Comparison of ENCODE assay signal across 15 cellular contexts in genomic region chr6:135531954-135532490, GRCh38. TPM values are rescaled to one million over a fixed set of nuclear protein-coding genes. Genes with fewer than 3 reads are reported as not detected.
DNase-seq lines count a peak whose midpoint lies in the region; ATAC-seq and TF ChIP-seq lines count a peak whose summit lies in the region.
"Had no signal": no experiment of that assay in that cellular context is flagged by ENCODE, and none has a peak within 500 bp of the region (broad histone marks: within the 10 kb centered on the region; RNA-seq: fewer than 3 reads in every experiment).

No MANE protein-coding gene starts in this region.

- peak overlapping the region; percentile 56; the same call in 1 of the 2 replicates for H3K14ac ChIP-seq in IMR-90 (replicated peaks; ENCODE audit: low read depth, low read length)

- no peak overlapping the region for H3K56ac ChIP-seq in IMR-90 (ENCODE audit: extremely low read depth, insufficient read depth, low read length)

- DNase-seq in IMR-90 (no peak), HFFc6 (no peak), SKM-1 (lab: John Stamatoyannopoulos, UW; ENCODE audit: unreplicated experiment) (no peak)
- no peak for DNase-seq in central memory CD8-positive, alpha-beta T cell (ENCODE audit: low spot score in 2 of 2)
- DNase-seq: 8988T; AML-193; Caco-2; CD8-positive, alpha-beta memory T cell; DND-41; HCEC 1CT had no signal

- 100% methylated on average over 1 of the region's 2 CpGs; no CpG with 5 or more reads in 1 of the 2 experiments for WGBS in IMR-90 (ENCODE audit: extremely low coverage in 2 of 2, insufficient read length in 1 of 2), 2 experiments

- no peak overlapping the region for H3K4me3 Mint-ChIP-seq in central memory CD8-positive, alpha-beta T cell
- no peak overlapping the region for H3K4me3 Mint-ChIP-seq in HFFc6
- H3K4me3 Mint-ChIP-seq: CD8-positive, alpha-beta memory T cell; IgD-negative memory B cell had no signal

- no peak overlapping the region for H2BK5ac ChIP-seq in IMR-90 (ENCODE audit: low read depth, low read length, poor library complexity, severe bottlenecking)

- in situ Hi-C loops in IMR-90 (cut with MboI; ENCODE audit: low sequenced_read_pairs) = no loop called here

- H3K27me3 ChIP-seq in DOHH2 (ENCODE audit: control insufficient read depth, low read length) (no peaks in the 10 kb centered on the region), IMR-90 (ENCODE audit: control insufficient read depth, insufficient read depth, low read length) (no peaks in the 10 kb centered on the region), neutrophil (no peaks in the 10 kb centered on the region)
- H3K27me3 ChIP-seq: BLaER1 had no signal

- 0 out of 2 replicates have a peak, but pooled peaks cover 2% of the 10 kb centered on the region for H3K9me1 ChIP-seq in IMR-90 (ENCODE audit: insufficient read depth, low read length)

- H2AK5ac ChIP-seq in IMR-90 (ENCODE audit: low read depth, low read length) = peak overlapping the region; percentile 72; the same call in 1 of the 2 replicates

- POLR2A ChIA-PET in IMR-90 (lab: Charles Lee; ENCODE audit: unreplicated experiment) = no interaction called here

- peak overlapping the region; percentile 43 for H2AFZ ChIP-seq in IMR-90 (replicated peaks; ENCODE audit: low read length, poor library complexity)

- H3K79me2 ChIP-seq in DOHH2 (ENCODE audit: control insufficient read depth, low read length) = no peaks in the 10 kb centered on the region

- H3K27ac ChIP-seq in DOHH2 (ENCODE audit: low read depth, low read length) (no peak overlapping the region), IMR-90 (ENCODE audit: insufficient read depth, low read length) (no peak overlapping the region), neutrophil (peak overlapping the region; percentile 61)
- H3K27ac ChIP-seq: BLaER1 had no signal

- no peak overlapping the region for H4K8ac ChIP-seq in IMR-90 (ENCODE audit: low read depth in 2 of 2, low read length in 2 of 2)

- H3K23ac ChIP-seq in IMR-90 (ENCODE audit: low read depth, low read length) = no peak overlapping the region; the same call in 1 of the 2 replicates

- no peaks in the 10 kb centered on the region for H3K9me2 ChIP-seq in DOHH2 (replicated peaks; ENCODE audit: control insufficient read depth, low read length)

- peak overlapping the region; percentile 22; the same call in 1 of the 2 replicates for H3K4me3 ChIP-seq in DOHH2 (ENCODE audit: low read length)
- H3K4me3 ChIP-seq in IMR-90 (ENCODE audit: insufficient read depth, low read depth, low read length) = no peak overlapping the region
- H3K4me3 ChIP-seq in neutrophil (ENCODE audit: low read depth in 1 of 2, low read length in 1 of 2) = no peak overlapping the region
- H3K4me3 ChIP-seq: BLaER1 had no signal

- H3K4me1 ChIP-seq in DOHH2 (ENCODE audit: control insufficient read depth, low read length) (peaks cover 10% of the 10 kb centered on the region), IMR-90 (ENCODE audit: control insufficient read depth, insufficient read depth, low read length) (peaks cover 5% of the 10 kb centered on the region), neutrophil (ENCODE audit: control insufficient read depth in 1 of 2, insufficient read depth in 1 of 2, low read depth in 1 of 2, low read length in 1 of 2) (no peaks in the 10 kb centered on the region)
- H3K4me1 ChIP-seq: Caco-2 had no signal

- BruUV-seq in IMR-90 (replicated peaks; lab: Mats Ljungman, UMichigan) = no TSS peak

- H4K5ac ChIP-seq in IMR-90 (ENCODE audit: low read depth, low read length) = no peak overlapping the region

- H3K9me3 ChIP-seq in DOHH2 (ENCODE audit: control insufficient read depth, insufficient read depth, low read length) = peaks cover 12% of the 10 kb centered on the region; the same call in 1 of the 2 replicates
- H3K9me3 ChIP-seq in IMR-90 (ENCODE audit: control insufficient read depth, insufficient read depth, low read length) = no peaks in the 10 kb centered on the region
- H3K9me3 ChIP-seq in neutrophil = no peaks in the 10 kb centered on the region
- H3K9me3 ChIP-seq: BLaER1, Caco-2 had no signal

- intact Hi-C loops in IMR-90 (cut with micrococcal nuclease) = no loop called here

- TF ChIP-seq CTCF in DOHH2 (IDR thresholded peaks at IDR 0.05; ENCODE audit: low read depth, low read length, poor library complexity, severe bottlenecking) (no peak), IMR-90 (conservative IDR thresholded peaks at IDR 0.05; ENCODE audit: low read depth, low read length) (no peak), neutrophil (IDR thresholded peaks at IDR 0.05) (no peak), HFFc6 (IDR thresholded peaks at IDR 0.05) (no peak)

- no peak for TF ChIP-seq RAD21 in IMR-90 (IDR thresholded peaks at IDR 0.05; ENCODE audit: low read length)

- H3K9me3 Mint-ChIP-seq in central memory CD8-positive, alpha-beta T cell = no peaks in the 10 kb centered on the region
- H3K9me3 Mint-ChIP-seq in HFFc6 = no peaks in the 10 kb centered on the region
- H3K9me3 Mint-ChIP-seq: CD8-positive, alpha-beta memory T cell had no signal

- H2BK120ac ChIP-seq in IMR-90 (ENCODE audit: low read depth, low read length) = peak overlapping the region; percentile 70

- ATAC-seq in IMR-90 (ENCODE audit: low read depth) (no peak), GM18502 (IDR thresholded peaks at IDR 0.05; ENCODE audit: poor library complexity, unreplicated experiment) (no peak)
- peak; percentile 75 for ATAC-seq in central memory CD8-positive, alpha-beta T cell (replicated peaks; ENCODE audit: extremely low read depth, poor library complexity, severe bottlenecking)

- H2BK15ac ChIP-seq in IMR-90 (ENCODE audit: low read depth, low read length) = peak overlapping the region; percentile 77

- H3K4me1 Mint-ChIP-seq in central memory CD8-positive, alpha-beta T cell = no peaks in the 10 kb centered on the region
- H3K4me1 Mint-ChIP-seq in HFFc6 (ENCODE audit: low read depth) = peaks cover 25% of the 10 kb centered on the region

- H4K91ac ChIP-seq in IMR-90 (ENCODE audit: insufficient read depth, low read depth, low read length) = no peak overlapping the region; the same call in 1 of the 2 replicates

- no peaks in the 10 kb centered on the region for H3F3A ChIP-seq in DOHH2 (ENCODE audit: control insufficient read depth, insufficient read depth)

- no peaks in the 10 kb centered on the region for H3K27me3 Mint-ChIP-seq in central memory CD8-positive, alpha-beta T cell
- peaks cover 1% of the 10 kb centered on the region; the same call in 1 of the 2 replicates for H3K27me3 Mint-ChIP-seq in HFFc6 (ENCODE audit: insufficient read depth)
- H3K27me3 Mint-ChIP-seq: CD8-positive, alpha-beta memory T cell; IgD-negative memory B cell had no signal

- H4K20me1 ChIP-seq in DOHH2 (ENCODE audit: control insufficient read depth, insufficient read depth, low read depth, low read length) = no peaks in the 10 kb centered on the region
- no peaks in the 10 kb centered on the region for H4K20me1 ChIP-seq in IMR-90 (ENCODE audit: insufficient read depth, low read length)
- H4K20me1 ChIP-seq: BLaER1 had no signal

- H3K36me3 ChIP-seq in DOHH2 (ENCODE audit: control insufficient read depth, low read length) (no peaks in the 10 kb centered on the region), IMR-90 (ENCODE audit: control insufficient read depth, insufficient read depth, low read length) (no peaks in the 10 kb centered on the region), neutrophil (no peaks in the 10 kb centered on the region)
- H3K36me3 ChIP-seq: BLaER1 had no signal

- no peaks in the 10 kb centered on the region for H3K79me1 ChIP-seq in IMR-90 (ENCODE audit: low read depth in 1 of 2, low read length in 2 of 2)

- TF ChIP-seq POLR2A in IMR-90 (IDR thresholded peaks at IDR 0.05; ENCODE audit: low read depth, low read length) = no peak

- no peak overlapping the region for H3K27ac Mint-ChIP-seq in central memory CD8-positive, alpha-beta T cell (ENCODE audit: low read depth)
- no peak overlapping the region for H3K27ac Mint-ChIP-seq in HFFc6
- H3K27ac Mint-ChIP-seq: CD8-positive, alpha-beta memory T cell; IgD-negative memory B cell had no signal

- H3K18ac ChIP-seq in IMR-90 (ENCODE audit: low read depth, low read length) = no peak overlapping the region; the same call in 1 of the 2 replicates

- H2AK9ac ChIP-seq in IMR-90 (replicated peaks; ENCODE audit: low read depth, low read length, poor library complexity) = no peak overlapping the region

- H3K9ac ChIP-seq in IMR-90 (ENCODE audit: low read depth, low read length) = no peak overlapping the region
- H3K9ac ChIP-seq: BLaER1 had no signal

- H3K4ac ChIP-seq in IMR-90 (ENCODE audit: low read depth, low read length) = peak overlapping the region; percentile 57

- no peaks in the 10 kb centered on the region for H3K36me3 Mint-ChIP-seq in central memory CD8-positive, alpha-beta T cell (ENCODE audit: insufficient read depth)
- no peaks in the 10 kb centered on the region for H3K36me3 Mint-ChIP-seq in HFFc6 (ENCODE audit: low read depth)
- H3K36me3 Mint-ChIP-seq: CD8-positive, alpha-beta memory T cell; IgD-negative memory B cell had no signal

- dilution Hi-C loops in IMR-90 (cut with HindIII; ENCODE audit: low sequenced_read_pairs, unreplicated experiment) = no loop called here

- H3K4me2 ChIP-seq in DOHH2 (ENCODE audit: low read length) (no peak overlapping the region; the same call in 1 of the 2 replicates), IMR-90 (ENCODE audit: low read depth, low read length) (no peak overlapping the region)
- H3K4me2 ChIP-seq: BLaER1 had no signal

- no peak overlapping the region; the same call in 1 of the 2 replicates for H2BK20ac ChIP-seq in IMR-90 (ENCODE audit: low read depth, low read length)

- CTCF ChIA-PET in IMR-90 (lab: Yijun Ruan, JAX) = no interaction called here

TF ChIP-seq in IMR-90, 13 proteins besides CTCF, POLR2A, EP300 and RAD21:
- TF ChIP-seq CHD1 (IDR thresholded peaks at IDR 0.05; ENCODE audit: low read depth, low read length) = no peak
- no peak for TF ChIP-seq MXI1 (IDR thresholded peaks at IDR 0.05; ENCODE audit: borderline replicate concordance, low read depth, low read length)
- no peak for TF ChIP-seq RFX5 (IDR thresholded peaks at IDR 0.05; ENCODE audit: low read depth, low read length)
- no peak for TF ChIP-seq MAFK (IDR thresholded peaks at IDR 0.05; ENCODE audit: low read depth, low read length)

RNA-seq across cellular contexts. Expression of gene AHI1, which starts 34.5 kb away (rescaled TPM):
- total RNA-seq in IMR-90 (2012; rRNA removed) = 19.4 and 25.0 TPM in 2 replicates
- 7.5 and 9.5 TPM in 2 replicates for polyA plus RNA-seq in IMR-90 (2012; rRNA removed)
- polyA plus RNA-seq in IMR-90 (2012; cell fraction: cytosol; rRNA removed) = 1.0 and 1.9 TPM in 2 replicates
- 3.6 and 36.5 TPM in 2 replicates for polyA plus RNA-seq in IMR-90 (2012; cell fraction: nucleus; rRNA removed; ENCODE audit: low replicate concordance)
- 10 to 100 TPM; 14.6 to 19.1 (median 17.0) TPM for total RNA-seq in HFFc6 (2021; fragmentation: NEBNext Ultra II Directional; extraction: Animal tissue kit (Norgen Biotek cat#: 25700))
